In the genomic region with DNA sequence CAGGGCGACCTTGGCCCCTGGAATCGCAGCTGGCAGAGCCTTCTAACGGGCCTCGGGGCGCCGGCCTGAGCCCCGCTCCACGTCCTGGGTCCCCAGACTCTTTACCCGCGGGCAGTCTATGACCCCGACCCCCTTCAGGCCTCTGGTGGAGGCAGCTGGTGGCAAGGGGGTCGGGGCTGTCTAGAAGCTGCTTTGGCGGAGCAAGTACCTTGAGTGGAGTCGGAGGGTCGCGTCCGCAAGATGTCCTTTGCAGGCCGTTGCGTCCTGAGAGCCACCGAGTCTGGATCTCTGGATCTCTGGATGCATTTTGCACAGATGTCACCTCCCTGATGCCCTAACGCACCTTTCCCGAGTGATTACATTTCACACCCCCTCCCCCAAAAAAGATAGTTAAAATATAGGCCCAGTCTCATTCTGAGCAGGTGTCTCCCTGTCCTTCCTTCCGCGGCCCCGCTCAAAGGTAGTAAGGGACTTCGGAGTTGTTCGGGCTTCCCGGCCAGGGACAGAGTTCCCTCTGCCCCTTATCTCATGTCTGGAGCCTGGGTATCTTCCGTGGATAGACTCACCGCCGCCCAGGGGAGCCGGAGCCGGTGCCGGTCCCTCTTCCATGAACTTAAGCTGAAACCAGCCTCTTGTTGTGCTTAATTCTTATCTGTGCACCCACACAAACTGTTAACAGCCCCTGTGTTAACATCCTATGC, we compare ENCODE assay signal across 8 cellular contexts. TPM values are rescaled to one million over a fixed set of nuclear protein-coding genes. Genes with fewer than 3 reads are reported as not detected.
A peak's percentile ranks its signal among the peaks of the same experiment; 100 is the strongest.
DNase-seq lines count a peak whose midpoint lies in the region; ATAC-seq and TF ChIP-seq lines count a peak whose summit lies in the region.

No MANE protein-coding gene starts in this region.

- peaks cover 50% of the 10 kb centered on the region for H3K4me1 Mint-ChIP-seq in activated B cell treated with CpG ODN at 0.5 μM for 24 hours

- CTCF ChIA-PET in activated B cell treated with CpG ODN at 0.5 μM for 24 hours (lab: Charles Lee) = interaction anchor here (1.5 kb wide), 1 partner anchor 34 kb away, joined by 4 read pairs; no protein-coding TSS in a partner anchor

- intact Hi-C loops in activated B cell treated with CpG ODN at 0.5 μM for 24 hours (cut with micrococcal nuclease) = loop anchor here (2.0 to 10.0 kb wide), 4 partner anchors 1080 to 1786 kb away; partner anchors contain the start of genes ATE1, CHST15, EEF1AKMT2 and OAT
- intact Hi-C loops in thyroid gland (cut with DNase I) = no loop called here

- no peak for TF ChIP-seq POLR2A in thyroid gland (IDR thresholded peaks at IDR 0.05)

- H3K4me3 ChIP-seq in AG10803 (ENCODE audit: low read length) (peak overlapping the region; percentile 82), endocrine pancreas (ENCODE audit: control insufficient read depth, insufficient read depth, low read length) (peak overlapping the region; percentile 83), mucosa of rectum (ENCODE audit: low read length in 2 of 2) (peak overlapping the region; percentile 88 to 90), thyroid gland (replicated peaks in 1 of 3) (peak overlapping the region; percentile 53 to 97 (median 71))

- WGBS in thyroid gland, 2 donors = 1 to 2% methylated on average over 21 to 22 of the region's 34 CpGs

- peak overlapping the region; percentile 96 for H3K4me3 Mint-ChIP-seq in activated B cell treated with CpG ODN at 0.5 μM for 24 hours

- H3K9me3 Mint-ChIP-seq in activated B cell treated with CpG ODN at 0.5 μM for 24 hours = no peaks in the 10 kb centered on the region

- ATAC-seq in GM18868 (IDR thresholded peaks at IDR 0.05; ENCODE audit: unreplicated experiment) = peak; percentile 16
- ATAC-seq in HG03159 (IDR thresholded peaks at IDR 0.05; ENCODE audit: unreplicated experiment) = peak; percentile 2
- no peak for ATAC-seq in activated B cell treated with CpG ODN at 0.5 μM for 24 hours (ENCODE audit: low read depth)

- DNase-seq in AG10803 (ENCODE audit: low read depth) = no peak
- peak; percentile 25 for DNase-seq in activated B cell treated with CpG ODN at 0.5 μM for 24 hours
- DNase-seq in thyroid gland = peak; percentile 24
- DNase-seq in NCI-H187 (lab: John Stamatoyannopoulos, UW) = no peak

- TF ChIP-seq CTCF in AG10803 (conservative IDR thresholded peaks at IDR 0.05; ENCODE audit: low read length) (no peak), activated B cell treated with CpG ODN at 0.5 μM for 24 hours (IDR thresholded peaks at IDR 0.05) (no peak), thyroid gland (IDR thresholded peaks at IDR 0.05) (no peak)

- no peaks in the 10 kb centered on the region for H3K27me3 Mint-ChIP-seq in activated B cell treated with CpG ODN at 0.5 μM for 24 hours

- peak overlapping the region; percentile 55 for H3K9ac ChIP-seq in endocrine pancreas (ENCODE audit: control insufficient read depth, insufficient read depth, low read length)
- H3K9ac ChIP-seq in mucosa of rectum (ENCODE audit: low read depth in 1 of 2, low read length in 2 of 2) = peak overlapping the region; percentile 83 to 92

- H3K36me3 Mint-ChIP-seq in activated B cell treated with CpG ODN at 0.5 μM for 24 hours (ENCODE audit: low read depth) = peaks cover 27% of the 10 kb centered on the region

- H3K4me1 ChIP-seq in endocrine pancreas (ENCODE audit: control insufficient read depth, insufficient read depth, low read length) = peaks cover 29% of the 10 kb centered on the region
- peaks cover 12 to 18% of the 10 kb centered on the region in 2 donors for H3K4me1 ChIP-seq in mucosa of rectum (ENCODE audit: control insufficient read depth in 2 of 2, insufficient read depth in 2 of 2, low read length in 2 of 2)
- H3K4me1 ChIP-seq in thyroid gland = peaks cover 11 to 15% of the 10 kb centered on the region in 2 donors

- H3K27ac Mint-ChIP-seq in activated B cell treated with CpG ODN at 0.5 μM for 24 hours = peak overlapping the region; percentile 96

- H3K36me3 ChIP-seq in endocrine pancreas (ENCODE audit: control insufficient read depth, insufficient read depth, low read length) (no peaks in the 10 kb centered on the region), mucosa of rectum (ENCODE audit: control insufficient read depth in 2 of 2, insufficient read depth in 2 of 2, low read length in 2 of 2) (no peaks in the 10 kb centered on the region), thyroid gland (no peaks in the 10 kb centered on the region)

- H3K27ac ChIP-seq in mucosa of rectum (ENCODE audit: low read depth in 2 of 2, low read length in 2 of 2) = peak overlapping the region; percentile 57 to 60
- peak overlapping the region in 2 of 3 donors; percentile 24 to 89 for H3K27ac ChIP-seq in thyroid gland

- H3K27me3 ChIP-seq in endocrine pancreas (ENCODE audit: control insufficient read depth, insufficient read depth, low read length) (no peaks in the 10 kb centered on the region), mucosa of rectum (ENCODE audit: control insufficient read depth in 2 of 2, insufficient read depth in 2 of 2, low read length in 2 of 2) (no peaks in the 10 kb centered on the region), thyroid gland (no peaks in the 10 kb centered on the region)

- no peaks in the 10 kb centered on the region for H3K9me3 ChIP-seq in endocrine pancreas (ENCODE audit: control insufficient read depth, low read length)
- H3K9me3 ChIP-seq in mucosa of rectum (ENCODE audit: control insufficient read depth in 2 of 2, low read length in 2 of 2) = no peaks in the 10 kb centered on the region
- no peaks in the 10 kb centered on the region for H3K9me3 ChIP-seq in thyroid gland

- POLR2A ChIA-PET in activated B cell treated with CpG ODN at 0.5 μM for 24 hours (lab: Charles Lee) = interaction anchor here (0.6 to 3.5 kb wide), 8 partner anchors 26 to 1907 kb away, joined by 3 to 43 read pairs (median 9); partner anchors contain the start of genes BUB3, C10orf88 and PSTK

RNA-seq across cellular contexts. Expression of gene ACADSB, which starts 0.4 kb away (rescaled TPM):
- total RNA-seq in activated B cell treated with CpG ODN at 0.5 μM for 24 hours (22.7 and 22.8 TPM in 2 replicates), thyroid gland (10 to 100 TPM; 14.4 to 23.8 (median 17.5) TPM)

RNA-seq across cellular contexts. Expression of gene IKZF5, which starts 0.7 kb away (rescaled TPM):
- total RNA-seq in activated B cell treated with CpG ODN at 0.5 μM for 24 hours (14.2 and 17.0 TPM in 2 replicates), thyroid gland (10 to 100 TPM; 11.5 to 24.5 (median 13.3) TPM)

RNA-seq across cellular contexts. Expression of gene PSTK, which starts 29.1 kb away (rescaled TPM):
- total RNA-seq in activated B cell treated with CpG ODN at 0.5 μM for 24 hours (3.9 and 5.3 TPM in 2 replicates), thyroid gland (1 to 10 TPM; 3.9 to 6.3 (median 5.2) TPM)

RNA-seq across cellular contexts. Expression of gene C10orf88, which starts 55.2 kb away (rescaled TPM):
- total RNA-seq in activated B cell treated with CpG ODN at 0.5 μM for 24 hours (10.9 and 12.5 TPM in 2 replicates), thyroid gland (10 to 100 TPM in 1 of 4 donors, 1 to 10 TPM in 3; 4.7 to 10.4 (median 7.1) TPM)

Comparison
In these comparisons a context has a peak if more than half of its experiments do, and no peak if none do; other contexts are left out.
1. DNase-seq: peak in activated B cell treated with CpG ODN at 0.5 μM for 24 hours (single experiment) and thyroid gland (2 of 2); none in AG10803 (single experiment) and NCI-H187 (0 of 2).
2. Peak in every context shown above with its lines, with median percentiles within 50 percentile points of each other: H3K4me3 ChIP-seq.